Comparison of ENCODE assay signal across 18 cellular contexts in genomic region chr2:194062401-194062800, GRCh38.
"Had no signal": no experiment of that assay in that cellular context is flagged by ENCODE, and none has a peak within 500 bp of the region (broad histone marks: within the 10 kb centered on the region; RNA-seq: fewer than 3 reads in every experiment).

No MANE protein-coding gene starts in this region.

- H3K27ac ChIP-seq: colonic mucosa, esophagus squamous epithelium, gastroesophageal sphincter, left ventricle myocardium inferior, lower lobe of right lung, stomach, thoracic aorta, transverse colon had no signal

- DNase-seq: colonic mucosa; dermis blood vessel endothelial cell; esophagus squamous epithelium; foreskin fibroblast; immature natural killer cell; left ventricle myocardium inferior; lower lobe of right lung; posterior cingulate gyrus; right cardiac atrium; stimulated activated CD4-positive, alpha-beta T cell treated with anti-CD3 and anti-CD28 coated beads, Interleukin-4, amount 100 ng/mL, for 24 hours; stomach; substantia nigra; transverse colon had no signal

- FAIRE-seq: keratinocyte had no signal

- H3K36me3 ChIP-seq: colonic mucosa, esophagus squamous epithelium, gastroesophageal sphincter, left ventricle myocardium inferior, lower lobe of right lung, stomach, thoracic aorta, transverse colon had no signal

- H3K4me3 ChIP-seq: colonic mucosa, esophagus squamous epithelium, gastroesophageal sphincter, left ventricle myocardium inferior, lower lobe of right lung, stomach, thoracic aorta, transverse colon had no signal

- H3K9me3 ChIP-seq: colonic mucosa, esophagus squamous epithelium, gastroesophageal sphincter, thoracic aorta, transverse colon had no signal

- H3K27me3 ChIP-seq: colonic mucosa, esophagus squamous epithelium, gastroesophageal sphincter, stomach, transverse colon had no signal

- H3K4me1 ChIP-seq: colonic mucosa, esophagus squamous epithelium, gastroesophageal sphincter, left ventricle myocardium inferior, lower lobe of right lung, stomach, transverse colon had no signal

- ATAC-seq: gastroesophageal sphincter; lower lobe of right lung; natural killer cell treated with Interleukin-12 subunit alpha and Interleukin-12 subunit beta and Interleukin-15 and Interleukin-18, amount 100 ng/mL, for 72 hours; right cardiac atrium; stimulated activated memory B cell treated with anti-CD40 and anti-IgM and Interleukin-4, amounts not matched to agents 10 μg/mL and 1 μg/mL and 100 μg/mL, for 72 hours had no signal
